Comparison of ENCODE assay signal across 16 cellular contexts in the genomic region with DNA sequence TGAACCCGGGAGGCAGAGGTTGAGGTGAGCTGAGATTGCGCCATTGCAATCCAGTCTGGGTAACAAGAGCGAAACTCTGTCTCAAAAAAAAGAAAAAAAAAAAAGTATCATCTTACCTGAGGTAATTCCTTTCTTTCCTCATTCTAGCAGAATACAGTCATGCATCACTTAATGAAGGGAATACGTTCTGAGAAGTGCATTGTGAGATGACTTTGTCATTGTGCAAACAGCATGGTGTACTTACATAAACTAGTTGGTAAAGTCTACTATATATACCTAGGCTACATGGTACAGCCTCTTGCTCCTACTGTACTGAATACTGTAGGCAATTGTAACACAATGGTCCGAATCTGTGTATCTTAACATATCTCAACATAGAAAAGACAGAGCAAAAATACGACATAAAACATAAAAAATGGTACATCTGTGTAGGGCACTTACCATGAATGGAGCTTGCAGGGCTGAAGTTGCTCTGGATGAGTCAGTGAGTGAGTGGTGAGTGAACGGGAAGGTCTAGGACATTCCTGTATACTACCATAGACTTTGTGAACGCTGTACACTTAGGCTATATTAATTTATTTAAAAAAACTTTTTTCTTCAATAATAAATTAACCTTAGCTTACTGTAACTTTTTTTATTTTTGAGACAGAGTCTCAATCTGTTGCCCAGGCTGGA.
DNase-seq lines count a peak whose midpoint lies in the region; ATAC-seq, FAIRE-seq and TF ChIP-seq lines count a peak whose summit lies in the region.
"Had no signal": no experiment of that assay in that cellular context is flagged by ENCODE, and none has a peak within 500 bp of the region (broad histone marks: within the 10 kb centered on the region; RNA-seq: fewer than 3 reads in every experiment).

No MANE protein-coding gene starts in this region.

- peak overlapping the region; percentile 89 for H3K27ac ChIP-seq in PC-3 (ENCODE audit: low read length)
- H3K27ac ChIP-seq in left lung, result no peak overlapping the region
- no peak overlapping the region for H3K27ac ChIP-seq in right cardiac atrium (ENCODE audit: low read length)
- no peak overlapping the region for H3K27ac ChIP-seq in CD8-positive, alpha-beta T cell (ENCODE audit: low read depth, low read length)
- H3K27ac ChIP-seq: SJSA1 had no signal

- ATAC-seq in PC-3 (peak; percentile 99), left lung (peak; percentile 58), right cardiac atrium (no peak), GM21619 (IDR thresholded peaks at IDR 0.05; ENCODE audit: unreplicated experiment) (no peak)
- no peak for ATAC-seq in CD8-positive, alpha-beta T cell
- ATAC-seq: HepG2 had no signal

- peak overlapping the region; percentile 65 for H3K4me2 ChIP-seq in PC-3 (ENCODE audit: low read length)

- no peak overlapping the region for H3K27ac Mint-ChIP-seq in CD8-positive, alpha-beta T cell
- H3K27ac Mint-ChIP-seq: CD4-positive, alpha-beta memory T cell had no signal

- peaks cover 6% of the 10 kb centered on the region for H3K27me3 Mint-ChIP-seq in CD8-positive, alpha-beta T cell (ENCODE audit: low read depth)

- H3F3A ChIP-seq in PC-3 (ENCODE audit: low read length, unreplicated experiment), result no peaks in the 10 kb centered on the region

- H3K4me1 Mint-ChIP-seq in CD8-positive, alpha-beta T cell (ENCODE audit: low read depth), result no peaks in the 10 kb centered on the region
- H3K4me1 Mint-ChIP-seq: CD4-positive, alpha-beta memory T cell had no signal

- no peaks in the 10 kb centered on the region for H3K79me2 ChIP-seq in PC-3 (ENCODE audit: low read length)

- H3K9me2 ChIP-seq in PC-3 (replicated peaks; ENCODE audit: low read length), result no peaks in the 10 kb centered on the region

- H3K9me3 ChIP-seq in PC-3 (ENCODE audit: low read length) (no peaks in the 10 kb centered on the region), left lung (no peaks in the 10 kb centered on the region), right cardiac atrium (ENCODE audit: control insufficient read depth, low read length) (no peaks in the 10 kb centered on the region)
- no peaks in the 10 kb centered on the region for H3K9me3 ChIP-seq in CD8-positive, alpha-beta T cell (ENCODE audit: low read length)
- H3K9me3 ChIP-seq: BE2C, SJSA1 had no signal

- no peak overlapping the region for H3K4me3 Mint-ChIP-seq in CD8-positive, alpha-beta T cell
- H3K4me3 Mint-ChIP-seq: CD4-positive, alpha-beta memory T cell had no signal

- no TSS peak for BruUV-seq in PC-3 (replicated peaks; lab: Mats Ljungman, UMichigan)

- FAIRE-seq in bronchial epithelial cell (lab: Jason Lieb, UNC), result no peak
- FAIRE-seq: HepG2 had no signal

- CTCF ChIA-PET in PC-3 (lab: Charles Lee), result no interaction called here
- CTCF ChIA-PET in CD8-positive, alpha-beta T cell (lab: Charles Lee), result interaction anchor here (0.7 kb wide), 1 partner anchor 13 kb away, joined by 3 read pairs; no protein-coding TSS in a partner anchor

- no peaks in the 10 kb centered on the region for H3K9me3 Mint-ChIP-seq in CD8-positive, alpha-beta T cell
- H3K9me3 Mint-ChIP-seq: CD4-positive, alpha-beta memory T cell had no signal

- 91% methylated on average over 8 of the region's 8 CpGs for WGBS in right cardiac atrium

- no peaks in the 10 kb centered on the region for H4K20me1 ChIP-seq in PC-3 (ENCODE audit: low read length)

- H3K36me3 Mint-ChIP-seq in CD8-positive, alpha-beta T cell, result no peaks in the 10 kb centered on the region
- H3K36me3 Mint-ChIP-seq: CD4-positive, alpha-beta memory T cell had no signal

- peaks cover 17% of the 10 kb centered on the region for H3K4me1 ChIP-seq in PC-3 (ENCODE audit: insufficient read depth, low read length)
- H3K4me1 ChIP-seq in left lung, result no peaks in the 10 kb centered on the region
- no peaks in the 10 kb centered on the region for H3K4me1 ChIP-seq in right cardiac atrium (ENCODE audit: control insufficient read depth, insufficient read depth, low read length)
- no peaks in the 10 kb centered on the region for H3K4me1 ChIP-seq in CD8-positive, alpha-beta T cell (ENCODE audit: insufficient read depth, low read length)
- H3K4me1 ChIP-seq: SJSA1 had no signal

- TF ChIP-seq CTCF in PC-3 (conservative IDR thresholded peaks at IDR 0.05; ENCODE audit: low read depth, low read length) (no peak), bronchial epithelial cell (IDR thresholded peaks at IDR 0.05; ENCODE audit: insufficient read depth, low read length, severe bottlenecking) (no peak), left lung (IDR thresholded peaks at IDR 0.05) (no peak)
- TF ChIP-seq CTCF in CD8-positive, alpha-beta T cell (IDR thresholded peaks at IDR 0.05), result no peak

- POLR2A ChIA-PET in PC-3 (lab: Charles Lee; ENCODE audit: unreplicated experiment), result no interaction called here
- POLR2A ChIA-PET in CD8-positive, alpha-beta T cell (lab: Charles Lee), result no interaction called here

- no peaks in the 10 kb centered on the region for H3K27me3 ChIP-seq in PC-3 (ENCODE audit: low read length)
- no peaks in the 10 kb centered on the region for H3K27me3 ChIP-seq in bronchial epithelial cell (ENCODE audit: control insufficient read depth, insufficient read depth, low read length)
- no peaks in the 10 kb centered on the region for H3K27me3 ChIP-seq in left lung
- no peaks in the 10 kb centered on the region for H3K27me3 ChIP-seq in right cardiac atrium (ENCODE audit: control insufficient read depth, insufficient read depth)
- no peaks in the 10 kb centered on the region for H3K27me3 ChIP-seq in CD8-positive, alpha-beta T cell (ENCODE audit: insufficient read depth, low read length)
- H3K27me3 ChIP-seq: BE2C, SJSA1 had no signal

- DNase-seq in ELR (ENCODE audit: low read depth) (peak; percentile 28), PC-3 (peak; percentile 85), bronchial epithelial cell (ENCODE audit: low read depth) (peak; percentile 100), left lung (no peak), right cardiac atrium (no peak)
- no peak for DNase-seq in CD8-positive, alpha-beta T cell
- DNase-seq: BE2C; CD4-positive, alpha-beta memory T cell; H7; Kasumi-1; NCI-H187 treated with DMSO at 0.1 percent for 48 hours; NCI-H2171 treated with DMSO at 0.1 percent for 48 hours; NCI-H510A treated with DMSO at 0.1 percent for 48 hours had no signal

- H2AFZ ChIP-seq in PC-3 (ENCODE audit: low read length), result peak overlapping the region; percentile 49

- peak overlapping the region; percentile 59 for H3K9ac ChIP-seq in PC-3 (ENCODE audit: low read length)

- intact Hi-C loops in PC-3 (cut with micrococcal nuclease), result no loop called here
- intact Hi-C loops in left lung (cut with DNase I), result no loop called here
- intact Hi-C loops in right cardiac atrium (cut with DNase I), result no loop called here
- intact Hi-C loops in CD8-positive, alpha-beta T cell (cut with DNase I, micrococcal nuclease), result no loop called here

- H3K4me3 ChIP-seq in PC-3 (ENCODE audit: low read length), result no peak overlapping the region
- H3K4me3 ChIP-seq in bronchial epithelial cell (ENCODE audit: low read depth, low read length), result no peak overlapping the region
- no peak overlapping the region for H3K4me3 ChIP-seq in left lung
- H3K4me3 ChIP-seq in right cardiac atrium (ENCODE audit: low read length), result no peak overlapping the region
- H3K4me3 ChIP-seq in CD8-positive, alpha-beta T cell (ENCODE audit: low read depth, low read length), result no peak overlapping the region
- H3K4me3 ChIP-seq: SJSA1 had no signal

- H3K36me3 ChIP-seq in PC-3 (ENCODE audit: low read depth, low read length), result no peaks in the 10 kb centered on the region
- H3K36me3 ChIP-seq in bronchial epithelial cell (ENCODE audit: control insufficient read depth, insufficient read depth, low read length), result no peaks in the 10 kb centered on the region
- no peaks in the 10 kb centered on the region for H3K36me3 ChIP-seq in left lung
- H3K36me3 ChIP-seq in CD8-positive, alpha-beta T cell (ENCODE audit: insufficient read depth, low read length), result no peaks in the 10 kb centered on the region
- H3K36me3 ChIP-seq: BE2C, SJSA1 had no signal

Comparison
In these comparisons a context has a peak if more than half of its experiments do, and no peak if none do; other contexts are left out.
1. DNase-seq: peak in ELR (single experiment), PC-3 (single experiment) and bronchial epithelial cell (single experiment); none in left lung (0 of 2), right cardiac atrium (0 of 3) and CD8-positive, alpha-beta T cell (0 of 7).
2. ATAC-seq: peak in PC-3 (single experiment) and left lung (single experiment); none in right cardiac atrium (0 of 2), CD8-positive, alpha-beta T cell (single experiment) and GM21619 (single experiment).